In genomic region chr7:139772115-139772514, GRCh38 we compare ENCODE assay signal across 2 cellular contexts.
TF ChIP-seq lines count a peak whose summit lies in the region.

No MANE protein-coding gene starts in this region.

TF ChIP-seq in SK-N-SH, 30 proteins besides CTCF, POLR2A, EP300 and RAD21 (continued from another document):
- TF ChIP-seq GATA2 (CRISPR knock-in tag; IDR thresholded peaks at IDR 0.05), result no peak
- no peak for TF ChIP-seq USF2 (IDR thresholded peaks at IDR 0.05; ENCODE audit: borderline replicate concordance, low read depth, low read length)
- no peak for TF ChIP-seq SMC3 (IDR thresholded peaks at IDR 0.05; ENCODE audit: low read depth, low read length)
- TF ChIP-seq FOSL2 (IDR thresholded peaks at IDR 0.05; ENCODE audit: borderline replicate concordance, low read depth), result no peak
- no peak for TF ChIP-seq MEF2A (IDR thresholded peaks at IDR 0.05; ENCODE audit: borderline replicate concordance, low read depth)

TF ChIP-seq in liver, 16 proteins besides CTCF, POLR2A, EP300 and RAD21 (continued from another document):
- TF ChIP-seq REST (IDR thresholded peaks at IDR 0.05) (peak; percentile 46), ATF3 (IDR thresholded peaks at IDR 0.05) (peak; percentile 95), HNF4A (conservative IDR thresholded peaks at IDR 0.05) (peak; percentile 84 to 88), YY1 (IDR thresholded peaks at IDR 0.05) (peak; percentile 57), JUND (IDR thresholded peaks at IDR 0.05) (peak; percentile 71 to 87), EGR1 (IDR thresholded peaks at IDR 0.05; ENCODE audit: low read depth in 2 of 2) (peak in 1 of 2 donors; percentile 12)
TF ChIP-seq in liver: peak in this region for 14.
